2 cellular contexts compared by ENCODE assay signal in the genomic region with DNA sequence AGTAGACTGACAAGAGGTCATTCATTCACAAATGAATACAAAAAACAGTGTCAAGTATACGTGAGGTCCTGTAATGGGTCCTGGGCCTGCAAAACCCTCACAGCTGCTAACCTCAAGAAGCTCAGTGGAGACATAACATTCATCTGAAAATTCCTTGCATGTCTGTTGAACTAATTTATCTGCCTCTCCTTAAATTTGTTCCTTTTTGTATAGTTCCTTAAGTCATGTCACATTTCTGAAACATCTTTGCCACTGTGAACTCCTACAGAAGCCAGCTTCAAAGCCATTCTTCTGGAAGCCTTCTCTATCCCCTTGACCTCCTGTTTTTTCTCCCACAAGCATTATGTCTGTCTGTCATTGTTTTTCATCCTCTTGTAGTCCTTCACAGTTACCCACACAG.
TF ChIP-seq lines count a peak whose summit lies in the region.

No MANE protein-coding gene starts in this region.

TF ChIP-seq in IMR-90, 13 proteins besides CTCF, POLR2A, EP300 and RAD21:
- TF ChIP-seq CEBPB (IDR thresholded peaks at IDR 0.05; ENCODE audit: low read depth, low read length) (no peak), RCOR1 (IDR thresholded peaks at IDR 0.05; ENCODE audit: insufficient replicate concordance, low read length) (no peak), MXI1 (IDR thresholded peaks at IDR 0.05; ENCODE audit: borderline replicate concordance, low read depth, low read length) (no peak), MAFK (IDR thresholded peaks at IDR 0.05; ENCODE audit: low read depth, low read length) (no peak), RFX5 (IDR thresholded peaks at IDR 0.05; ENCODE audit: low read depth, low read length) (no peak)
- TF ChIP-seq, protein P1, sequence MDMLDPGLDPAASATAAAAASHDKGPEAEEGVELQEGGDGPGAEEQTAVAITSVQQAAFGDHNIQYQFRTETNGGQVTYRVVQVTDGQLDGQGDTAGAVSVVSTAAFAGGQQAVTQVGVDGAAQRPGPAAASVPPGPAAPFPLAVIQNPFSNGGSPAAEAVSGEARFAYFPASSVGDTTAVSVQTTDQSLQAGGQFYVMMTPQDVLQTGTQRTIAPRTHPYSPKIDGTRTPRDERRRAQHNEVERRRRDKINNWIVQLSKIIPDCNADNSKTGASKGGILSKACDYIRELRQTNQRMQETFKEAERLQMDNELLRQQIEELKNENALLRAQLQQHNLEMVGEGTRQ (IDR thresholded peaks at IDR 0.05; ENCODE audit: low read depth, low read length): no peak
TF ChIP-seq in IMR-90: peak in this region for 0.

TF ChIP-seq in endothelial cell of umbilical vein, 7 proteins besides CTCF, POLR2A, EP300 and RAD21:
- TF ChIP-seq, protein P2, sequence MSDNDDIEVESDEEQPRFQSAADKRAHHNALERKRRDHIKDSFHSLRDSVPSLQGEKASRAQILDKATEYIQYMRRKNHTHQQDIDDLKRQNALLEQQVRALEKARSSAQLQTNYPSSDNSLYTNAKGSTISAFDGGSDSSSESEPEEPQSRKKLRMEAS (IDR thresholded peaks at IDR 0.05; ENCODE audit: insufficient read depth, insufficient read length): no peak
- no peak for TF ChIP-seq POLR2AphosphoS5 (IDR thresholded peaks at IDR 0.05; ENCODE audit: insufficient read depth, low read depth, low read length)
- TF ChIP-seq FOS (IDR thresholded peaks at IDR 0.05; ENCODE audit: borderline replicate concordance, insufficient read depth, low read length): no peak
- no peak for TF ChIP-seq GATA2 (IDR thresholded peaks at IDR 0.05; ENCODE audit: insufficient read depth, insufficient read length, low read depth, low read length)
- TF ChIP-seq JUN (IDR thresholded peaks at IDR 0.05; ENCODE audit: borderline replicate concordance, insufficient read depth, insufficient read length, low read depth): no peak
